ENCODE assay signal across 29 cellular contexts in genomic region chr10:72043016-72043834, GRCh38. TPM values are rescaled to one million over a fixed set of nuclear protein-coding genes. Genes with fewer than 3 reads are reported as not detected.
DNase-seq lines count a peak whose midpoint lies in the region; ATAC-seq and TF ChIP-seq lines count a peak whose summit lies in the region.
"Had no signal": no experiment of that assay in that cellular context is flagged by ENCODE, and none has a peak within 500 bp of the region (broad histone marks: within the 10 kb centered on the region; RNA-seq: fewer than 3 reads in every experiment).

No MANE protein-coding gene starts in this region.

- no peak overlapping the region for H3K4me3 ChIP-seq in Caco-2 (ENCODE audit: low read depth, low read length)
- H3K4me3 ChIP-seq in endodermal cell (ENCODE audit: low read length) = no peak overlapping the region
- no peak overlapping the region for H3K4me3 ChIP-seq in thyroid gland (replicated peaks in 1 of 3)
- H3K4me3 ChIP-seq: gastrocnemius medialis, Peyer's patch, smooth muscle cell had no signal

- intact Hi-C loops in Caco-2 (cut with micrococcal nuclease; ENCODE audit: unreplicated experiment) (no loop called here), thyroid gland (cut with DNase I) (loop anchor here (10.0 kb wide), 1 partner anchor 148 kb away; no protein-coding TSS in a partner anchor)

- H3K36me3 Mint-ChIP-seq in Caco-2 (ENCODE audit: insufficient read depth, unreplicated experiment) (peaks cover 6% of the 10 kb centered on the region), WTC11 (no peaks in the 10 kb centered on the region), endodermal cell (ENCODE audit: low read depth) (no peaks in the 10 kb centered on the region), progenitor cell of endocrine pancreas (ENCODE audit: insufficient read depth) (no peaks in the 10 kb centered on the region)
- H3K36me3 Mint-ChIP-seq: naive B cell had no signal

- no peak overlapping the region for H3K27ac ChIP-seq in endodermal cell (ENCODE audit: low read depth, low read length)
- no peak overlapping the region for H3K27ac ChIP-seq in thyroid gland
- H3K27ac ChIP-seq: gastrocnemius medialis, HL-60, Peyer's patch, WERI-Rb-1 had no signal

- H3K9me3 ChIP-seq in Caco-2 (0 out of 2 replicates have a peak, but pooled peaks cover 6% of the 10 kb centered on the region), endodermal cell (ENCODE audit: control insufficient read depth, low read length) (no peaks in the 10 kb centered on the region), thyroid gland (no peaks in the 10 kb centered on the region)
- H3K9me3 ChIP-seq: BE2C, gastrocnemius medialis, Peyer's patch had no signal

- BruUV-seq in Caco-2 (replicated peaks; lab: Mats Ljungman, UMichigan) = no TSS peak

- H3K9ac ChIP-seq in endodermal cell (ENCODE audit: extremely low read depth, low read length, poor library complexity, severe bottlenecking) = no peak overlapping the region

- ATAC-seq in WTC11 (peak; percentile 26; the same call in 1 of the 2 replicates), GM19023 (IDR thresholded peaks at IDR 0.05; ENCODE audit: unreplicated experiment) (no peak), GM21447 (IDR thresholded peaks at IDR 0.05; ENCODE audit: unreplicated experiment) (no peak)
- ATAC-seq: gastrocnemius medialis, left cardiac atrium had no signal

- H3K4me1 ChIP-seq in Caco-2 (peaks cover 58% of the 10 kb centered on the region), endodermal cell (ENCODE audit: control insufficient read depth, insufficient read depth, low read length) (peaks cover 16% of the 10 kb centered on the region), thyroid gland (peaks cover 0 to 4% of the 10 kb centered on the region in 2 donors)
- H3K4me1 ChIP-seq: Peyer's patch had no signal

- no peaks in the 10 kb centered on the region for H3K27me3 Mint-ChIP-seq in Caco-2 (ENCODE audit: insufficient read depth, unreplicated experiment)
- H3K27me3 Mint-ChIP-seq in WTC11 (ENCODE audit: low read depth) = no peaks in the 10 kb centered on the region
- H3K27me3 Mint-ChIP-seq in endodermal cell (ENCODE audit: insufficient read depth) = no peaks in the 10 kb centered on the region
- no peaks in the 10 kb centered on the region for H3K27me3 Mint-ChIP-seq in progenitor cell of endocrine pancreas
- H3K27me3 Mint-ChIP-seq: activated CD4-positive, alpha-beta T cell treated with anti-CD3 and anti-CD28 coated beads, Interleukin-2, amount 10 ng/mL, durations not matched to agents 7 days and 5 days; activated T-cell treated with anti-CD3 and anti-CD28 coated beads, Interleukin-2, amount 50 U/mL, for 24 hours; naive B cell had no signal

- WGBS in endodermal cell (ENCODE audit: insufficient coverage in 1 of 2, insufficient read length in 1 of 2), 2 experiments = 89 to 91% methylated on average over 10 of the region's 10 CpGs
- 91 to 96% methylated on average over 10 of the region's 10 CpGs for WGBS in thyroid gland, 2 donors

- POLR2A ChIA-PET in Caco-2 (lab: Charles Lee) (interaction anchor here (0.7 kb wide), 1 partner anchor 13 kb away, joined by 3 read pairs; no protein-coding TSS in a partner anchor), WTC11 (lab: Charles Lee) (no interaction called here)

- H3K9me3 Mint-ChIP-seq in Caco-2 (ENCODE audit: unreplicated experiment) (peaks cover 10% of the 10 kb centered on the region), WTC11 (no peaks in the 10 kb centered on the region), endodermal cell (no peaks in the 10 kb centered on the region), progenitor cell of endocrine pancreas (ENCODE audit: low read depth) (no peaks in the 10 kb centered on the region)
- H3K9me3 Mint-ChIP-seq: activated CD4-positive, alpha-beta T cell treated with anti-CD3 and anti-CD28 coated beads, Interleukin-2, amount 10 ng/mL, durations not matched to agents 7 days and 5 days; activated T-cell treated with anti-CD3 and anti-CD28 coated beads, Interleukin-2, amount 50 U/mL, for 24 hours; dendritic cell treated with granulocyte-macrophage colony-stimulating factor and Interleukin-4, amounts not matched to agents 40 ng/mL and 50 ng/mL, for 4 days; naive B cell had no signal

- TF ChIP-seq CTCF in Caco-2 (IDR thresholded peaks at IDR 0.05; ENCODE audit: insufficient read depth in 1 of 2, low read depth in 1 of 2, low read length in 1 of 2, severe bottlenecking in 1 of 2, unreplicated experiment in 1 of 2) = no peak
- TF ChIP-seq CTCF in WTC11 (IDR thresholded peaks at IDR 0.05) = no peak
- TF ChIP-seq CTCF in endodermal cell (conservative IDR thresholded peaks at IDR 0.05) = no peak
- no peak for TF ChIP-seq CTCF in progenitor cell of endocrine pancreas (IDR thresholded peaks at IDR 0.05; ENCODE audit: unreplicated experiment)
- TF ChIP-seq CTCF in thyroid gland (IDR thresholded peaks at IDR 0.05) = no peak

- no peak for TF ChIP-seq POLR2A in thyroid gland (IDR thresholded peaks at IDR 0.05)

- H3K27ac Mint-ChIP-seq in Caco-2 (ENCODE audit: unreplicated experiment) (peak overlapping the region; percentile 90), WTC11 (no peak overlapping the region), endodermal cell (peak overlapping the region; percentile 80), progenitor cell of endocrine pancreas (peak overlapping the region; percentile 92)
- H3K27ac Mint-ChIP-seq: activated CD4-positive, alpha-beta T cell treated with anti-CD3 and anti-CD28 coated beads, Interleukin-2, amount 10 ng/mL, durations not matched to agents 7 days and 5 days; activated T-cell treated with anti-CD3 and anti-CD28 coated beads, Interleukin-2, amount 50 U/mL, for 24 hours; dendritic cell treated with granulocyte-macrophage colony-stimulating factor and Interleukin-4, amounts not matched to agents 40 ng/mL and 50 ng/mL, for 4 days had no signal

- peak overlapping the region; percentile 21 for H3K4me3 Mint-ChIP-seq in Caco-2 (ENCODE audit: unreplicated experiment)
- H3K4me3 Mint-ChIP-seq in WTC11 = no peak overlapping the region
- no peak overlapping the region for H3K4me3 Mint-ChIP-seq in endodermal cell
- no peak overlapping the region for H3K4me3 Mint-ChIP-seq in progenitor cell of endocrine pancreas (ENCODE audit: low read depth)
- H3K4me3 Mint-ChIP-seq: activated CD4-positive, alpha-beta T cell treated with anti-CD3 and anti-CD28 coated beads, Interleukin-2, amount 10 ng/mL, durations not matched to agents 7 days and 5 days; activated T-cell treated with anti-CD3 and anti-CD28 coated beads, Interleukin-2, amount 50 U/mL, for 24 hours; dendritic cell treated with granulocyte-macrophage colony-stimulating factor and Interleukin-4, amounts not matched to agents 40 ng/mL and 50 ng/mL, for 4 days; naive B cell had no signal

- peaks cover 42% of the 10 kb centered on the region for H3K4me1 Mint-ChIP-seq in Caco-2 (ENCODE audit: low read depth, unreplicated experiment)
- peaks cover 8% of the 10 kb centered on the region for H3K4me1 Mint-ChIP-seq in WTC11
- H3K4me1 Mint-ChIP-seq in endodermal cell = peaks cover 37% of the 10 kb centered on the region
- H3K4me1 Mint-ChIP-seq in progenitor cell of endocrine pancreas (ENCODE audit: low read depth) = peaks cover 29% of the 10 kb centered on the region

- DNase-seq in Caco-2 (peak; percentile 50 to 52), WTC11 (ENCODE audit: low spot score) (no peak), endodermal cell (no peak), progenitor cell of endocrine pancreas (ENCODE audit: low spot score, unreplicated experiment) (no peak), thyroid gland (no peak), NCI-H1105 (lab: John Stamatoyannopoulos, UW) (no peak)
- DNase-seq: ACHN; activated CD4-positive, alpha-beta T cell treated with anti-CD3 and anti-CD28 coated beads, Interleukin-2, amount 10 ng/mL, durations not matched to agents 7 days and 5 days; activated gamma-delta T cell; activated T-cell treated with anti-CD3 and anti-CD28 coated beads, Interleukin-2, amount 50 U/mL, for 24 hours; BE2C; DMS53; gastrocnemius medialis; left cardiac atrium; naive B cell; NCI-H1694 treated with DMSO at 0.1 percent for 48 hours; NCI-H526 treated with DMSO at 0.1 percent for 48 hours; nucleus accumbens; Peyer's patch; stimulated activated CD4-positive, alpha-beta T cell treated with anti-CD3 and anti-CD28 coated beads, Interleukin-1b, Interleukin-23, amount 100 ng/mL, for 48 hours; stimulated activated CD8-positive, alpha-beta memory T cell treated with anti-CD3 and anti-CD28 coated beads, Interleukin-4, amount 100 ng/mL, for 48 hours; SW 1271; T-helper 9 cell; WERI-Rb-1 had no signal

- CTCF ChIA-PET in Caco-2 (lab: Charles Lee) = interaction anchor here (0.7 to 1.4 kb wide), 3 partner anchors 127 to 294 kb away, joined by 3 to 4 read pairs (median 4); no protein-coding TSS in a partner anchor
- CTCF ChIA-PET in WTC11 (lab: Charles Lee) = interaction anchor here (1.2 to 2.1 kb wide), 5 partner anchors 27 to 147 kb away, joined by 3 to 10 read pairs (median 6); partner anchors contain the start of gene CHST3

- H3K36me3 ChIP-seq in Caco-2 (ENCODE audit: control insufficient read depth, insufficient read depth, low read length) (no peaks in the 10 kb centered on the region), endodermal cell (ENCODE audit: control insufficient read depth, insufficient read depth, low read length) (no peaks in the 10 kb centered on the region), thyroid gland (no peaks in the 10 kb centered on the region)
- H3K36me3 ChIP-seq: BE2C, gastrocnemius medialis, Peyer's patch, WERI-Rb-1 had no signal

- H3K27me3 ChIP-seq in Caco-2 (replicated peaks; ENCODE audit: control insufficient read depth, insufficient read depth, low read length) = no peaks in the 10 kb centered on the region
- no peaks in the 10 kb centered on the region for H3K27me3 ChIP-seq in endodermal cell (ENCODE audit: control insufficient read depth, insufficient read depth, low read length, poor library complexity, severe bottlenecking)
- H3K27me3 ChIP-seq in thyroid gland = no peaks in the 10 kb centered on the region
- H3K27me3 ChIP-seq: BE2C, gastrocnemius medialis, Peyer's patch had no signal

TF ChIP-seq in WTC11, 78 proteins besides CTCF, POLR2A, EP300 and RAD21 (continues in another document):
- TF ChIP-seq GTF2I (CRISPR knock-in tag; conservative IDR thresholded peaks at IDR 0.05) (no peak), ZNF423 (CRISPR knock-in tag; IDR thresholded peaks at IDR 0.05) (no peak), SOX15 (CRISPR knock-in tag; IDR thresholded peaks at IDR 0.05) (no peak), FOXK1 (CRISPR knock-in tag; IDR thresholded peaks at IDR 0.05) (no peak)

RNA-seq across cellular contexts. Expression of gene SPOCK2, which starts 45.1 kb away (rescaled TPM):
- total RNA-seq in Caco-2 (2022) (1.6 and 3.0 TPM in 2 replicates), WTC11 (2021) (4.0 to 4.7 TPM (median 4.1 TPM) in 3 replicates), endodermal cell (1 to 10 TPM; 1.6 to 3.7 TPM), progenitor cell of endocrine pancreas (47.7 and 49.1 TPM in 2 replicates), thyroid gland (10 to 100 TPM in 3 of 4 donors, 1 to 10 TPM in 1; 4.3 to 17.6 (median 13.5) TPM)
- polyA plus RNA-seq in endodermal cell (2013, experiment 1 of 2) = 2.2 TPM
- 3.2 TPM for polyA plus RNA-seq in endodermal cell (2013, experiment 2 of 2)
- polyA plus RNA-seq: smooth muscle cell had no signal

Comparison
In these comparisons a context has a peak if more than half of its experiments do, and no peak if none do; other contexts are left out.
1. DNase-seq: peak in Caco-2 (2 of 2); none in WTC11 (single experiment), endodermal cell (single experiment), progenitor cell of endocrine pancreas (single experiment), thyroid gland (0 of 2) and NCI-H1105 (single experiment).